ENCODE assay signal across 8 cellular contexts in the genomic region with DNA sequence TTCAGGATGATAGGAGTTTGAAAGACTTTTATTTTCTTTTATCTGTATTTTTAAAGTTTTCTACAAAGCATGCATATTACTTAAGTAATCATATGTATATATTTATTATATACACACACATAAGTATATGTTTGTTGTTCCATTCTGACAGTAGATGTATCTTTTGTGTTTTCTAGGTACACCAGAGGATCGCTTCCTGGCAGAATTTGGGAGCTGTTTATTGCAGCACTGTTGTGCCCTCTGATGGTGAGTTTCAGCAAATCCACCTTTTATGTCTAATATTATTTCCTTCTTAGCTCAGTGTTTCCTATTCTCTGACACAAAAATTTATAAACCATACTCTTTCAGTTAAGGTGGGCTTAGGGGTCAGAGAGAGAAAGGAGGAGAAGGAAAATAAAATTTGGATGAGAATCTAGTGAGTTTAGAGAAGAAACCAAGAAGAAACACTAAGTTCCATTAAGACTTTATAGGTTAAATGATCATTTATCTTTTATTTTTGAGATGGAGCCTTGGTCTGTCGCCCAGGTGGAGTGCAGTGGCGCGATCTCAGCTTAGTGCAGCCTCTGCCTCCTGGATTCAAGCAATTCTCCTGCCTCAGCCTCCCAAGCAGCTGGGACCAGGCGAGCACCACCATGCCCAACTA. TPM values are rescaled to one million over a fixed set of nuclear protein-coding genes. Genes with fewer than 3 reads are reported as not detected.
DNase-seq lines count a peak whose midpoint lies in the region; ATAC-seq and TF ChIP-seq lines count a peak whose summit lies in the region.

No MANE protein-coding gene starts in this region.

- DNase-seq in NCI-H1436 (lab: John Stamatoyannopoulos, UW) (peak; percentile 43), NCI-H1436 treated with DMSO at 0.1 percent for 48 hours (lab: John Stamatoyannopoulos, UW) (no peak), Karpas-422 (peak; percentile 80), RWPE1 (ENCODE audit: low spot score) (peak; percentile 46), cerebellar cortex (ENCODE audit: low spot score) (peak; percentile 91), kidney epithelial cell (ENCODE audit: low read depth) (peak; percentile 29), stomach (peak; percentile 43)

- H2AFZ ChIP-seq in Karpas-422 (ENCODE audit: low read length) = no peak overlapping the region

- H3K9me3 ChIP-seq in Karpas-422 (ENCODE audit: low read length) (no peaks in the 10 kb centered on the region), stomach (no peaks in the 10 kb centered on the region)

- H4K20me1 ChIP-seq in Karpas-422 (ENCODE audit: insufficient read depth, low read depth, low read length) = no peaks in the 10 kb centered on the region

- no peak overlapping the region for H3K4me3 ChIP-seq in Karpas-422 (ENCODE audit: low read length)
- H3K4me3 ChIP-seq in kidney epithelial cell (ENCODE audit: low read depth, low read length) = no peak overlapping the region
- no peak overlapping the region for H3K4me3 ChIP-seq in stomach

- WGBS in stomach, 5 donors = 72 to 77% (median 76%) methylated on average over 5 of the region's 5 CpGs

- no peak for TF ChIP-seq POLR2A in stomach (IDR thresholded peaks at IDR 0.05)

- no peak overlapping the region for H3K4me2 ChIP-seq in Karpas-422 (ENCODE audit: low read depth, low read length, poor library complexity, severe bottlenecking)

- no peak overlapping the region for H3K9ac ChIP-seq in Karpas-422 (ENCODE audit: low read length)

- H3K9me2 ChIP-seq in Karpas-422 (replicated peaks; ENCODE audit: insufficient read depth, low read length) = no peaks in the 10 kb centered on the region

- intact Hi-C loops in stomach (cut with DNase I; ENCODE audit: low total_unique reads) = loop anchor here (10.0 kb wide), 2 partner anchors 140 to 470 kb away; partner anchors contain the start of gene MCU

- TF ChIP-seq CTCF in RWPE1 (conservative IDR thresholded peaks at IDR 0.05; ENCODE audit: low read depth) = peak; percentile 60
- TF ChIP-seq CTCF in kidney epithelial cell (IDR thresholded peaks at IDR 0.05; ENCODE audit: insufficient read depth, low read length, poor library complexity, severe bottlenecking) = peak; percentile 49
- peak in 5 of 7 experiments; percentile 42 to 66 (median 53) for TF ChIP-seq CTCF in stomach (IDR thresholded peaks at IDR 0.05)

- H3K4me1 ChIP-seq in Karpas-422 (ENCODE audit: low read length) (peaks cover 22% of the 10 kb centered on the region), stomach (peaks cover 13 to 61% (median 35%) of the 10 kb centered on the region in 4 donors)

- no peaks in the 10 kb centered on the region for H3K27me3 ChIP-seq in Karpas-422 (ENCODE audit: low read length)
- H3K27me3 ChIP-seq in kidney epithelial cell (ENCODE audit: control insufficient read depth, insufficient read depth, low read length) = no peaks in the 10 kb centered on the region
- no peaks in the 10 kb centered on the region for H3K27me3 ChIP-seq in stomach

- POLR2A ChIA-PET in RWPE1 (lab: Yijun Ruan, JAX; ENCODE audit: low non-redundant PET) = no interaction called here

- no peak for ATAC-seq in GM19035 (IDR thresholded peaks at IDR 0.05; ENCODE audit: unreplicated experiment)

- peaks cover 16% of the 10 kb centered on the region for H3K79me2 ChIP-seq in Karpas-422 (ENCODE audit: low read length)

- H3K27ac ChIP-seq in Karpas-422 (ENCODE audit: low read length) (no peak overlapping the region), RWPE1 (no peak overlapping the region), stomach (peak overlapping the region in 1 of 5 donors; percentile 38)

- TF ChIP-seq EP300 in stomach (IDR thresholded peaks at IDR 0.05) = no peak

- H3K36me3 ChIP-seq in Karpas-422 (ENCODE audit: insufficient read depth, low read length) (no peaks in the 10 kb centered on the region), kidney epithelial cell (ENCODE audit: control insufficient read depth, insufficient read depth, low read length) (no peaks in the 10 kb centered on the region), stomach (peaks cover 0 to 19% (median 11%) of the 10 kb centered on the region in 4 donors)

- CTCF ChIA-PET in RWPE1 (lab: Yijun Ruan, JAX) = interaction anchor here (0.5 to 2.7 kb wide), 22 partner anchors 14 to 475 kb away, joined by 3 to 17 read pairs (median 4); no protein-coding TSS in a partner anchor

RNA-seq across cellular contexts. Expression of gene OIT3, which starts 59.2 kb away (rescaled TPM):
- total RNA-seq in Karpas-422 (2014; rRNA removed; shearing (Covaris generic); ENCODE audit: low replicate concordance) = 0.65 TPM in 1 of 2 replicates, not detected in the other
- total RNA-seq in kidney epithelial cell (not detected in 2 replicates), stomach (1 to 10 TPM in 2 of 5 donors, under 1 TPM in 2, not detected in 1; 0.37 to 2.0 (median 0.81) TPM)
- under 1 TPM in 1 of 3 donors, not detected in 2; 0.05 TPM for polyA plus RNA-seq in stomach
